Comparison of ENCODE assay signal across 8 cellular contexts in the genomic region with DNA sequence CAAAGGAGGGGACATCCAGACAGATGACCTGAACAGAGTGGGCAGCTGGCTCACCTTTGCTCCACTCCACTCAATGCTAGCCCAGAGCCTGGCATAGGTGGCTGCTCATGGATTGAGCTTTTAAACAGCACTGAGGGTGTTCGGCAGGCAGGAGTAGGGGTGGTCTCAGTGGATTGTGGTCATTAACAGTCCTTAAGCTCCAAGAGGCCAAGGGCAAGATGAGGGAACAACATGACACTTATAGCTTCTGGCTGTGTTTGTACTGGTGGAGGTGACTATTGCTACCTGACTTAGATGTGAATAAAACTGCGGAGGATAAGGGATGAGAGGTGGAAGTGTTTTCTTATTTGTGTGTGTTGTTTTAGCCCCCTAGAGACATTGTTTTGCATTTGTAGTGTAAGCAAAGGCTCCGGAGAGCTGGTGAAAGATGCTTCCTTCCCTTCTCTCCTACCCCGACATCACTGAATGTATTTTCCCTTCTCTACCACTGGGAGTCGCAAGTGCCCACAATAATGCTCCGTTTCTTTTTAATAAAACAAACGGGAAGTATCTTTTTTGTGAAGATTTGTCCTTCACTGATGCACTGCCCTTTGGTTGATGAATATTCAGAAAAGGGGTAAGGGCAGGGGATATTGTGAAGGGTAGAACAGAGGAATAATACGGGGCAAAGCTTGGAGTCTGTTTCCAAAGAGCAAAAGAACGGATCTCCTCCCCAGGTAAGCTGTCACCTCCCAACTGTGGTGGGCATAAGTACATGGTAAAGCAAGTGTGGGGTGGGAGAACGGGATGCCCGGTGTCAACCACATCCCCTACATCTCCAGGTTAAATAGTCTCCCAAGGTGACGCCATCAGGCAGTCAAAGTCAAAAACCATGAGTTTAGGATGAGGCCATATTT. TPM values are rescaled to one million over a fixed set of nuclear protein-coding genes. Genes with fewer than 3 reads are reported as not detected.
DNase-seq lines count a peak whose midpoint lies in the region; ATAC-seq and TF ChIP-seq lines count a peak whose summit lies in the region.

No MANE protein-coding gene starts in this region.

- DNase-seq in SW480 (ENCODE audit: low spot score) (peak; percentile 42), fibroblast of villous mesenchyme (ENCODE audit: low read depth) (peak; percentile 52), sigmoid colon (no peak)
- DNase-seq in activated naive CD4-positive, alpha-beta T cell treated with anti-CD3 and anti-CD28 coated beads, Interleukin-2, amount 50 U/mL, for 16 hours: no peak

- no peak overlapping the region; the same call in 1 of the 2 replicates for H3K27ac ChIP-seq in C4-2B
- H3K27ac ChIP-seq in sigmoid colon: no peak overlapping the region

- intact Hi-C loops in sigmoid colon (cut with DNase I): loop anchor here (5.0 to 10.0 kb wide), 2 partner anchors 295 to 713 kb away; no protein-coding TSS in a partner anchor

- ATAC-seq in GM18519 (IDR thresholded peaks at IDR 0.05; ENCODE audit: low FRiP score, unreplicated experiment): peak; percentile 75
- peak; percentile 76 for ATAC-seq in HG03432 (IDR thresholded peaks at IDR 0.05; ENCODE audit: unreplicated experiment)
- ATAC-seq in HG02610 (IDR thresholded peaks at IDR 0.05; ENCODE audit: unreplicated experiment): no peak

- H3K36me3 ChIP-seq in sigmoid colon: no peaks in the 10 kb centered on the region

- H3K4me1 ChIP-seq in sigmoid colon: no peaks in the 10 kb centered on the region

- TF ChIP-seq POLR2A in sigmoid colon (IDR thresholded peaks at IDR 0.05): no peak

- H3K27me3 ChIP-seq in sigmoid colon: no peaks in the 10 kb centered on the region

- TF ChIP-seq CTCF in C4-2B (conservative IDR thresholded peaks at IDR 0.05) (peak; percentile 84), fibroblast of villous mesenchyme (IDR thresholded peaks at IDR 0.05; ENCODE audit: insufficient read depth, low read depth, low read length) (peak; percentile 82), sigmoid colon (IDR thresholded peaks at IDR 0.05) (peak in 3 of 4 experiments; percentile 33 to 46 (median 39))

- no peak for TF ChIP-seq EP300 in sigmoid colon (IDR thresholded peaks at IDR 0.05)

- H3K4me3 ChIP-seq in fibroblast of villous mesenchyme (ENCODE audit: low read depth, low read length) (no peak overlapping the region), sigmoid colon (no peak overlapping the region)

- WGBS in sigmoid colon, 2 donors: 33 to 36% methylated on average over 12 of the region's 12 CpGs

- no peaks in the 10 kb centered on the region for H3K9me3 ChIP-seq in sigmoid colon

RNA-seq across cellular contexts. Expression of a gene that starts 27.5 kb away (rescaled TPM):
- not detected in 2 replicates for total RNA-seq in fibroblast of villous mesenchyme
- not detected for total RNA-seq in sigmoid colon
- polyA plus RNA-seq in sigmoid colon: not detected

Comparison
In these comparisons a context has a peak if more than half of its experiments do, and no peak if none do; other contexts are left out.
1. DNase-seq: peak in SW480 (single experiment) and fibroblast of villous mesenchyme (single experiment); none in sigmoid colon (single experiment) and activated naive CD4-positive, alpha-beta T cell treated with anti-CD3 and anti-CD28 coated beads, Interleukin-2, amount 50 U/mL, for 16 hours (single experiment).
2. Peak in every context shown above with its lines, with median percentiles within 50 percentile points of each other: CTCF ChIP-seq.